1 cellular context compared by ENCODE assay signal in the genomic region with DNA sequence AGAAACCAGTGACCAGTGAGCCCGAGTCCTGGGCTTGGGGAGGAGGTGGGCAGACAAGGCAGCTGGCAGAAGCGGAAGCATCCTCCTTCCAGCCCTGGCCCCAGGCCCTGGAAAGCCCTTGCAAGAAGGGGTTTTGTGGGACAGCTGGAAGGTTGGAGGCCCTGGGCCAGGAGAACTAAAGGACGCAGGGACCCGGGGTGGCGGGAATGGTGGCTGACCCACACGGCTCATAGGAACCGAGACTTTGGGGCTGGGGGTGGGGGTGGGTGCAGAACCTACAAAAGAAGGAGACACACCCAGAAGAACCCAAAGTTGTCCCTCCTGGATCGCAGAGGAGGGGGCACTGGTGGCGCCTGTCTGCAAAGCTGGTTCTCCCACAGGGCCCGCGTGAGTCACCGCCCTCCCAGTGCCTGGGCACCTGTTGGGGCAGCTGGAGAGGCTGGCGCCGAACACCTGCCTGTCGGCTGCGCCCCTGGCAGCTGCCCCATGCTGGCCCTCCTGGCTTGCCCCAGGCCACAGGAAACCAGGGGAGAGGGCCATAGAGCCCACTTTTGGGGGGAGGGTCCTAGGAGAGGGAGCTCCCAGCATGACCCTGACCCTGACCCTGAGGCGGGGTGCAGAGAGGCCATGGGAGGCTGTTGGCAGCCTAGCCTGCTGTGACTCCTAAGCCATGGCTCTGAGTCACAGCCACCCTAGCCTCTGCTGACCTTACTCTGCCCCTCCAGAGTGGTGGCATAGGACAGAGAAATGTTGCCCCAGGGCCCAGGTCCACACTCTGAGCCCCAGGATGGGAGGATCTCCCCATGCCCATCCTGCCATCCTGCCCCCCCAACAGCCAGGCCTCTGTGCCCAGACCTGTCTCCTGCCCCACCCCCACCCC.
TF ChIP-seq lines count a peak whose summit lies in the region.

No MANE protein-coding gene starts in this region.

TF ChIP-seq in K562, 482 proteins besides CTCF, POLR2A, EP300 and RAD21:
- TF ChIP-seq PTBP1 (IDR thresholded peaks at IDR 0.05; ENCODE audit: low read depth, low read length) (0 out of 2 replicates have a peak, but pooled peaks have one; percentile 1), RBFOX2 (IDR thresholded peaks at IDR 0.05; ENCODE audit: low read depth, low read length) (peak; percentile 56), POLR2G (IDR thresholded peaks at IDR 0.05; ENCODE audit: low read depth, low read length) (peak; percentile 59), ZNF282 (CRISPR knock-in tag; IDR thresholded peaks at IDR 0.05) (no peak), ZNF740 (CRISPR knock-in tag; IDR thresholded peaks at IDR 0.05) (0 out of 2 replicates have a peak, but pooled peaks have one; percentile 52), ZNF740 (tag; IDR thresholded peaks at IDR 0.05) (no peak), SRSF3 (IDR thresholded peaks at IDR 0.05; ENCODE audit: insufficient read depth, low read length) (no peak)
